19 cellular contexts compared by ENCODE assay signal in genomic region chrX:2766921-2767320, GRCh38. TPM values are rescaled to one million over a fixed set of nuclear protein-coding genes. Genes with fewer than 3 reads are reported as not detected.
DNase-seq lines count a peak whose midpoint lies in the region; ATAC-seq and TF ChIP-seq lines count a peak whose summit lies in the region.
"Had no signal": no experiment of that assay in that cellular context is flagged by ENCODE, and none has a peak within 500 bp of the region (broad histone marks: within the 10 kb centered on the region; RNA-seq: fewer than 3 reads in every experiment).

No MANE protein-coding gene starts in this region.

- no peak overlapping the region for H3K9ac ChIP-seq in rectal smooth muscle tissue (ENCODE audit: low read length)

- no peak for TF ChIP-seq CTCF in CD14-positive monocyte (IDR thresholded peaks at IDR 0.05)
- TF ChIP-seq CTCF in NB4 (IDR thresholded peaks at IDR 0.05; ENCODE audit: low read depth, low read length): no peak
- TF ChIP-seq CTCF in fibroblast of mammary gland (conservative IDR thresholded peaks at IDR 0.05; ENCODE audit: control insufficient read depth, insufficient read depth, low read depth, low read length): no peak

- POLR2A ChIA-PET in CD4-positive, alpha-beta memory T cell (lab: Charles Lee; ENCODE audit: partially characterized antibody): no interaction called here

- peaks cover 0 to 6% (median 1%) of the 10 kb centered on the region in 7 donors for H3K9me3 Mint-ChIP-seq in CD14-positive monocyte
- H3K9me3 Mint-ChIP-seq in CD4-positive, alpha-beta memory T cell: peaks cover 0 to 11% (median 4%) of the 10 kb centered on the region in 8 donors
- H3K9me3 Mint-ChIP-seq: CD4-positive, alpha-beta T cell had no signal

- TF ChIP-seq POLR2A in NB4 (IDR thresholded peaks at IDR 0.05; ENCODE audit: extremely low read depth, insufficient read length): no peak

- no peaks in the 10 kb centered on the region for H3K9me3 ChIP-seq in CD4-positive, alpha-beta memory T cell (ENCODE audit: control insufficient read depth in 1 of 2, low read length in 2 of 2)
- H3K9me3 ChIP-seq: adrenal gland, neutrophil, thoracic aorta had no signal

- DNase-seq in CD14-positive monocyte (ENCODE audit: low spot score): peak; percentile 62
- DNase-seq in NB4 (ENCODE audit: low read depth): peak; percentile 75
- DNase-seq in fibroblast of mammary gland (ENCODE audit: low read depth): peak; percentile 46
- DNase-seq in CD4-positive, alpha-beta memory T cell: no peak
- DNase-seq in SK-N-DZ (ENCODE audit: low spot score): no peak
- DNase-seq: ACHN; activated CD4-positive, alpha-beta T cell treated with anti-CD3 and anti-CD28 coated beads, Interleukin-2, amount 50 U/mL, for 48 hours; activated gamma-delta T cell treated with Interleukin-2 at 50 U/mL for 16 hours; CD4-positive, alpha-beta T cell; NCI-H1436; stimulated activated CD4-positive, alpha-beta T cell treated with anti-CD3 and anti-CD28 coated beads, Interleukin-15, amount 100 ng/mL, for 24 hours had no signal

- CTCF ChIA-PET in CD4-positive, alpha-beta memory T cell (lab: Charles Lee; ENCODE audit: partially characterized antibody): no interaction called here

- H3K4me1 Mint-ChIP-seq in CD14-positive monocyte: peaks cover 23% of the 10 kb centered on the region
- peaks cover 5 to 7% (median 7%) of the 10 kb centered on the region in 4 donors for H3K4me1 Mint-ChIP-seq in CD4-positive, alpha-beta memory T cell

- peak overlapping the region; percentile 11 to 92 (median 90) for H3K27ac Mint-ChIP-seq in CD14-positive monocyte
- no peak overlapping the region for H3K27ac Mint-ChIP-seq in CD4-positive, alpha-beta memory T cell
- H3K27ac Mint-ChIP-seq: CD4-positive, alpha-beta T cell had no signal

- peaks cover 2 to 5% (median 4%) of the 10 kb centered on the region in 3 donors for H3K27me3 Mint-ChIP-seq in CD14-positive monocyte (ENCODE audit: low read depth in 3 of 3)
- H3K27me3 Mint-ChIP-seq in CD4-positive, alpha-beta memory T cell: peaks cover 8 to 12% of the 10 kb centered on the region in 2 donors

- peaks cover 7% of the 10 kb centered on the region for H3K4me1 ChIP-seq in rectal smooth muscle tissue (ENCODE audit: control insufficient read depth, insufficient read depth, low read length)
- no peaks in the 10 kb centered on the region for H3K4me1 ChIP-seq in CD4-positive, alpha-beta memory T cell (ENCODE audit: insufficient read depth, low read length)
- H3K4me1 ChIP-seq: adrenal gland had no signal

- peak overlapping the region; percentile 59 for H3K27ac ChIP-seq in rectal smooth muscle tissue (ENCODE audit: low read depth, low read length)
- no peak overlapping the region for H3K27ac ChIP-seq in CD4-positive, alpha-beta memory T cell (ENCODE audit: low read depth, low read length)
- H3K27ac ChIP-seq: adrenal gland, heart right ventricle, neutrophil had no signal

- H3K4me3 Mint-ChIP-seq in CD14-positive monocyte: no peak overlapping the region
- H3K4me3 Mint-ChIP-seq in CD4-positive, alpha-beta memory T cell: no peak overlapping the region
- H3K4me3 Mint-ChIP-seq: CD4-positive, alpha-beta T cell had no signal

- intact Hi-C loops in CD14-positive monocyte (cut with micrococcal nuclease): no loop called here
- intact Hi-C loops in CD4-positive, alpha-beta memory T cell (cut with micrococcal nuclease): no loop called here

- H3K36me3 ChIP-seq in rectal smooth muscle tissue (ENCODE audit: control insufficient read depth, insufficient read depth, low read length): no peaks in the 10 kb centered on the region
- no peaks in the 10 kb centered on the region for H3K36me3 ChIP-seq in CD4-positive, alpha-beta memory T cell (ENCODE audit: insufficient read depth, low read length)
- H3K36me3 ChIP-seq: adrenal gland, heart right ventricle, neutrophil, thoracic aorta had no signal

- no peak for ATAC-seq in HG02884 (IDR thresholded peaks at IDR 0.05; ENCODE audit: unreplicated experiment)
- no peak for ATAC-seq in GM21529 (IDR thresholded peaks at IDR 0.05; ENCODE audit: unreplicated experiment)
- ATAC-seq: GM12878 had no signal

- H3K36me3 Mint-ChIP-seq in CD14-positive monocyte: no peaks in the 10 kb centered on the region
- H3K36me3 Mint-ChIP-seq in CD4-positive, alpha-beta memory T cell: no peaks in the 10 kb centered on the region

- H3K27me3 ChIP-seq in rectal smooth muscle tissue (ENCODE audit: control insufficient read depth, insufficient read depth, low read length): no peaks in the 10 kb centered on the region
- H3K27me3 ChIP-seq in CD4-positive, alpha-beta memory T cell (ENCODE audit: insufficient read depth, low read length): no peaks in the 10 kb centered on the region
- H3K27me3 ChIP-seq: adrenal gland, heart right ventricle, neutrophil had no signal

- H3K4me3 ChIP-seq in NB4 (ENCODE audit: low read depth, low read length) (no peak overlapping the region), fibroblast of mammary gland (ENCODE audit: control insufficient read depth, low read depth, low read length) (no peak overlapping the region), rectal smooth muscle tissue (ENCODE audit: low read length) (no peak overlapping the region)
- H3K4me3 ChIP-seq in CD4-positive, alpha-beta memory T cell (ENCODE audit: low read length in 2 of 2): no peak overlapping the region
- H3K4me3 ChIP-seq: adrenal gland, GM12878, heart right ventricle, thoracic aorta had no signal

RNA-seq across cellular contexts. Expression of gene XG, which starts 15.1 kb away (rescaled TPM):
- polyA plus RNA-seq in CD14-positive monocyte: not detected
- total RNA-seq in CD4-positive, alpha-beta memory T cell: under 1 TPM in 1 of 2 experiments, not detected in 1; 0.32 TPM
- not detected for polyA plus RNA-seq in CD4-positive, alpha-beta memory T cell
- not detected in 2 replicates for polyA plus RNA-seq in SK-N-DZ (2014; cell fraction: cytosol; rRNA removed)
- 0.06 TPM in 1 of 2 replicates, not detected in the other for polyA plus RNA-seq in SK-N-DZ (2014; cell fraction: nucleus; rRNA removed)
- total RNA-seq: adrenal gland; CD4-positive, alpha-beta T cell; GM12878 had no signal
- polyA plus RNA-seq: GM12878 had no signal

Comparison
In these comparisons a context has a peak if more than half of its experiments do, and no peak if none do; other contexts are left out.
1. DNase-seq: peak in CD14-positive monocyte (single experiment), NB4 (single experiment) and fibroblast of mammary gland (single experiment); none in CD4-positive, alpha-beta memory T cell (0 of 5) and SK-N-DZ (single experiment).
2. H3K27ac Mint-ChIP-seq: peak in CD14-positive monocyte (7 of 7); none in CD4-positive, alpha-beta memory T cell (0 of 7).